18 cellular contexts compared by ENCODE assay signal in genomic region chr10:91566142-91566541, GRCh38.
DNase-seq lines count a peak whose midpoint lies in the region; ATAC-seq and TF ChIP-seq lines count a peak whose summit lies in the region.
"Had no signal": no experiment of that assay in that cellular context is flagged by ENCODE, and none has a peak within 500 bp of the region (broad histone marks: within the 10 kb centered on the region; RNA-seq: fewer than 3 reads in every experiment).

No MANE protein-coding gene starts in this region.

- peaks cover 16% of the 10 kb centered on the region for H3K4me1 ChIP-seq in stomach smooth muscle (ENCODE audit: control insufficient read depth, insufficient read depth, low read length)
- H3K4me1 ChIP-seq: BE2C, Caco-2 had no signal

- DNase-seq in CD1c-positive myeloid dendritic cell (ENCODE audit: extremely low spot score), result peak; percentile 37
- DNase-seq in GM10248 (ENCODE audit: extremely low spot score), result peak; percentile 19
- DNase-seq in osteocyte (ENCODE audit: extremely low spot score, unreplicated experiment), result peak; percentile 59
- no peak for DNase-seq in glutamatergic neuron
- no peak for DNase-seq in HT-29 (ENCODE audit: low spot score)
- DNase-seq: ACHN; BE2C; C1 segment of cervical spinal cord; Caco-2; CD4-positive, alpha-beta T cell; GOT3; H7; HFFc6 had no signal

- H3K27ac Mint-ChIP-seq in osteocyte (ENCODE audit: unreplicated experiment) (no peak overlapping the region), glutamatergic neuron (ENCODE audit: unreplicated experiment) (no peak overlapping the region)
- H3K27ac Mint-ChIP-seq: CD4-positive, alpha-beta T cell; HFFc6; IgD-negative memory B cell had no signal

- H3K36me3 Mint-ChIP-seq in osteocyte (ENCODE audit: unreplicated experiment) (no peaks in the 10 kb centered on the region), glutamatergic neuron (ENCODE audit: unreplicated experiment) (peaks cover 16% of the 10 kb centered on the region)

- POLR2A ChIA-PET in GM10248 (lab: Yijun Ruan, JAX), result no interaction called here

- no peaks in the 10 kb centered on the region for H3K27me3 ChIP-seq in stomach smooth muscle (ENCODE audit: control insufficient read depth in 1 of 2, insufficient read depth in 2 of 2, low read length in 2 of 2)
- H3K27me3 ChIP-seq: BE2C had no signal

- H3K4me1 Mint-ChIP-seq in osteocyte (ENCODE audit: unreplicated experiment) (peaks cover 8% of the 10 kb centered on the region), glutamatergic neuron (ENCODE audit: low read depth, unreplicated experiment) (peaks cover 4% of the 10 kb centered on the region)

- CTCF ChIA-PET in GM10248 (lab: Yijun Ruan, JAX), result interaction anchor here (0.9 to 1.2 kb wide), 4 partner anchors 8 to 69 kb away, joined by 3 to 5 read pairs (median 4); no protein-coding TSS in a partner anchor

- H3K27me3 Mint-ChIP-seq in osteocyte (ENCODE audit: unreplicated experiment) (no peaks in the 10 kb centered on the region), glutamatergic neuron (ENCODE audit: unreplicated experiment) (no peaks in the 10 kb centered on the region)

- H3K9me3 Mint-ChIP-seq in osteocyte (ENCODE audit: unreplicated experiment) (peaks cover 3% of the 10 kb centered on the region), glutamatergic neuron (ENCODE audit: unreplicated experiment) (peaks cover 3% of the 10 kb centered on the region)
- H3K9me3 Mint-ChIP-seq: CD4-positive, alpha-beta T cell; HFFc6 had no signal

- peak overlapping the region; percentile 6 for H3K27ac ChIP-seq in stomach smooth muscle (ENCODE audit: low read length)

- no peaks in the 10 kb centered on the region for H3K9me3 ChIP-seq in stomach smooth muscle (ENCODE audit: control insufficient read depth in 2 of 2, low read length in 2 of 2)
- H3K9me3 ChIP-seq: BE2C had no signal

- H3K4me3 Mint-ChIP-seq in osteocyte (ENCODE audit: unreplicated experiment) (no peak overlapping the region), glutamatergic neuron (ENCODE audit: unreplicated experiment) (no peak overlapping the region)
- H3K4me3 Mint-ChIP-seq: CD4-positive, alpha-beta T cell; HFFc6 had no signal

- no peak for ATAC-seq in GM21723 (IDR thresholded peaks at IDR 0.05; ENCODE audit: unreplicated experiment)
- ATAC-seq: HCT116, HepG2 had no signal

- no peaks in the 10 kb centered on the region for H3K36me3 ChIP-seq in stomach smooth muscle (ENCODE audit: control insufficient read depth in 2 of 2, insufficient read depth in 2 of 2, low read length in 2 of 2)
- H3K36me3 ChIP-seq: BE2C had no signal

- H3K9ac ChIP-seq in stomach smooth muscle (ENCODE audit: low read length in 2 of 2), result no peak overlapping the region

- TF ChIP-seq CTCF in GM10248 (IDR thresholded peaks at IDR 0.05; ENCODE audit: control extremely low read depth, extremely low read depth, low read depth, missing control alignments), result no peak
- no peak for TF ChIP-seq CTCF in osteocyte (IDR thresholded peaks at IDR 0.05)
- TF ChIP-seq CTCF in glutamatergic neuron (IDR thresholded peaks at IDR 0.05; ENCODE audit: partially characterized antibody, unreplicated experiment), result no peak

- H3K4me3 ChIP-seq in stomach smooth muscle (ENCODE audit: low read length in 2 of 2), result no peak overlapping the region

Comparison
In these comparisons a context has a peak if more than half of its experiments do, and no peak if none do; other contexts are left out.
1. DNase-seq: peak in CD1c-positive myeloid dendritic cell (single experiment), GM10248 (single experiment) and osteocyte (single experiment); none in glutamatergic neuron (single experiment) and HT-29 (single experiment).